22 cellular contexts compared by ENCODE assay signal in genomic region chr12:69467400-69467799, GRCh38. TPM values are rescaled to one million over a fixed set of nuclear protein-coding genes. Genes with fewer than 3 reads are reported as not detected.
DNase-seq lines count a peak whose midpoint lies in the region; ATAC-seq and TF ChIP-seq lines count a peak whose summit lies in the region.
"Had no signal": no experiment of that assay in that cellular context is flagged by ENCODE, and none has a peak within 500 bp of the region (broad histone marks: within the 10 kb centered on the region; RNA-seq: fewer than 3 reads in every experiment).

No MANE protein-coding gene starts in this region.

- DNase-seq in MM.1S: no peak
- DNase-seq in WTC11 (ENCODE audit: low spot score): no peak
- DNase-seq in naive B cell: peak; percentile 35
- no peak for DNase-seq in NCI-H2107 treated with DMSO at 0.1 percent for 48 hours (lab: John Stamatoyannopoulos, UW; ENCODE audit: unreplicated experiment)
- no peak for DNase-seq in middle frontal gyrus (ENCODE audit: extremely low spot score, low spot score)
- DNase-seq in activated CD4-positive, CD25-positive, alpha-beta regulatory T cell (lab: John Stamatoyannopoulos, UW): no peak
- no peak for DNase-seq in activated CD8-positive, alpha-beta memory T cell treated with anti-CD3 and anti-CD28 coated beads, Interleukin-2, amount 50 U/mL, for 48 hours
- DNase-seq: activated CD4-positive, alpha-beta memory T cell treated with anti-CD3 and anti-CD28 coated beads for 36 hours; activated naive CD4-positive, alpha-beta T cell treated with anti-CD3 and anti-CD28 coated beads, Interleukin-2, amount 10 ng/mL, durations not matched to agents 7 days and 5 days; aorta; central memory CD4-positive, alpha-beta T cell; effector CD4-positive, alpha-beta T cell; KG1; left lung; mucosa of descending colon; NCI-H1436 treated with DMSO at 0.1 percent for 48 hours; right lobe of liver; RPMI8226; stimulated activated naive CD4-positive, alpha-beta T cell treated with Interleukin-2 at 50 U/mL for 16 hours had no signal

- no peaks in the 10 kb centered on the region for H3K9me2 ChIP-seq in DOHH2 (replicated peaks; ENCODE audit: control insufficient read depth, low read length)
- H3K9me2 ChIP-seq in MM.1S (replicated peaks; ENCODE audit: insufficient read depth, low read length): no peaks in the 10 kb centered on the region

- no peaks in the 10 kb centered on the region for H3K9me3 Mint-ChIP-seq in WTC11
- H3K9me3 Mint-ChIP-seq in naive B cell: no peaks in the 10 kb centered on the region
- H3K9me3 Mint-ChIP-seq: activated CD4-positive, alpha-beta memory T cell treated with anti-CD3 and anti-CD28 coated beads for 36 hours; activated naive CD4-positive, alpha-beta T cell treated with anti-CD3 and anti-CD28 coated beads, Interleukin-2, amount 10 ng/mL, durations not matched to agents 7 days and 5 days had no signal

- H3F3A ChIP-seq in DOHH2 (ENCODE audit: control insufficient read depth, insufficient read depth) (peaks cover 3% of the 10 kb centered on the region; the same call in 1 of the 2 replicates), MM.1S (ENCODE audit: insufficient read depth, low read length) (no peaks in the 10 kb centered on the region)

- H3K4me3 ChIP-seq in DOHH2 (ENCODE audit: low read length) (peak overlapping the region; percentile 42), MM.1S (ENCODE audit: low read length) (peak overlapping the region; percentile 14; the same call in 1 of the 2 replicates)
- H3K4me3 ChIP-seq: esophagus muscularis mucosa, left lung, mucosa of descending colon, right lobe of liver, tibial nerve had no signal

- peak overlapping the region; percentile 43 for H2AFZ ChIP-seq in MM.1S (ENCODE audit: low read length)

- H3K36me3 ChIP-seq in DOHH2 (ENCODE audit: control insufficient read depth, low read length) (peaks cover 3% of the 10 kb centered on the region; the same call in 1 of the 2 replicates), MM.1S (replicated peaks; ENCODE audit: insufficient read depth, low read length) (no peaks in the 10 kb centered on the region)
- H3K36me3 ChIP-seq: esophagus muscularis mucosa, left lung, right lobe of liver, tibial nerve had no signal

- peak overlapping the region; percentile 57 for H3K4me2 ChIP-seq in DOHH2 (ENCODE audit: low read length)
- peak overlapping the region; percentile 12; the same call in 1 of the 2 replicates for H3K4me2 ChIP-seq in MM.1S (ENCODE audit: low read depth, low read length)

- H3K9me3 ChIP-seq in DOHH2 (ENCODE audit: control insufficient read depth, insufficient read depth, low read length) (no peaks in the 10 kb centered on the region), MM.1S (replicated peaks; ENCODE audit: insufficient read depth, low read length) (no peaks in the 10 kb centered on the region)
- H3K9me3 ChIP-seq: esophagus muscularis mucosa, left lung, mucosa of descending colon, right lobe of liver, tibial nerve had no signal

- H3K79me2 ChIP-seq in DOHH2 (ENCODE audit: control insufficient read depth, low read length) (peaks cover 22% of the 10 kb centered on the region), MM.1S (ENCODE audit: low read length) (peaks cover 22% of the 10 kb centered on the region)

- H3K4me3 Mint-ChIP-seq in WTC11 (no peak overlapping the region), naive B cell (peak overlapping the region; percentile 55 to 91 (median 86))
- H3K4me3 Mint-ChIP-seq: activated CD4-positive, alpha-beta memory T cell treated with anti-CD3 and anti-CD28 coated beads for 36 hours; activated naive CD4-positive, alpha-beta T cell treated with anti-CD3 and anti-CD28 coated beads, Interleukin-2, amount 10 ng/mL, durations not matched to agents 7 days and 5 days had no signal

- H3K4me1 Mint-ChIP-seq in WTC11 (peaks cover 48% of the 10 kb centered on the region), naive B cell (peaks cover 48 to 55% (median 51%) of the 10 kb centered on the region in 3 donors)

- no peak overlapping the region for H3K9ac ChIP-seq in MM.1S (ENCODE audit: low read length)

- ATAC-seq in WTC11 (no peak), naive B cell (ENCODE audit: low read depth in 2 of 2) (peak in 1 of 2 donors; percentile 19)
- ATAC-seq: left lung, mucosa of descending colon, right lobe of liver had no signal

- peaks cover 37% of the 10 kb centered on the region for H3K4me1 ChIP-seq in DOHH2 (ENCODE audit: control insufficient read depth, low read length)
- H3K4me1 ChIP-seq in MM.1S (ENCODE audit: low read length): peaks cover 19% of the 10 kb centered on the region

- TF ChIP-seq CTCF in DOHH2 (IDR thresholded peaks at IDR 0.05; ENCODE audit: low read depth, low read length, poor library complexity, severe bottlenecking) (no peak), MM.1S (IDR thresholded peaks at IDR 0.05; ENCODE audit: low read length) (no peak), WTC11 (IDR thresholded peaks at IDR 0.05) (no peak)

- CTCF ChIA-PET in WTC11 (lab: Charles Lee): no interaction called here

- H4K20me1 ChIP-seq in DOHH2 (ENCODE audit: control insufficient read depth, insufficient read depth, low read depth, low read length) (peaks cover 5% of the 10 kb centered on the region), MM.1S (ENCODE audit: insufficient read depth, low read length) (no peaks in the 10 kb centered on the region)

- H3K27ac Mint-ChIP-seq in WTC11 (peak overlapping the region; percentile 22; the same call in 1 of the 2 replicates), naive B cell (peak overlapping the region; percentile 77 to 97 (median 96))
- H3K27ac Mint-ChIP-seq: activated CD4-positive, alpha-beta memory T cell treated with anti-CD3 and anti-CD28 coated beads for 36 hours; activated naive CD4-positive, alpha-beta T cell treated with anti-CD3 and anti-CD28 coated beads, Interleukin-2, amount 10 ng/mL, durations not matched to agents 7 days and 5 days had no signal

- no peak overlapping the region for H3K27ac ChIP-seq in DOHH2 (ENCODE audit: low read depth, low read length)
- H3K27ac ChIP-seq in MM.1S (ENCODE audit: low read length): no peak overlapping the region
- H3K27ac ChIP-seq: esophagus muscularis mucosa, left lung, right lobe of liver had no signal

- no peaks in the 10 kb centered on the region for H3K27me3 ChIP-seq in DOHH2 (ENCODE audit: control insufficient read depth, low read length)
- H3K27me3 ChIP-seq in MM.1S (replicated peaks; ENCODE audit: insufficient read depth, low read length): no peaks in the 10 kb centered on the region
- H3K27me3 ChIP-seq: esophagus muscularis mucosa, left lung, right lobe of liver, tibial nerve had no signal

- H3K27me3 Mint-ChIP-seq in WTC11 (ENCODE audit: low read depth) (no peaks in the 10 kb centered on the region; the same call in 1 of the 2 replicates), naive B cell (no peaks in the 10 kb centered on the region)
- H3K27me3 Mint-ChIP-seq: activated CD4-positive, alpha-beta memory T cell treated with anti-CD3 and anti-CD28 coated beads for 36 hours; activated naive CD4-positive, alpha-beta T cell treated with anti-CD3 and anti-CD28 coated beads, Interleukin-2, amount 10 ng/mL, durations not matched to agents 7 days and 5 days had no signal

- H3K36me3 Mint-ChIP-seq in WTC11 (no peaks in the 10 kb centered on the region), naive B cell (no peaks in the 10 kb centered on the region)

- POLR2A ChIA-PET in WTC11 (lab: Charles Lee): no interaction called here

TF ChIP-seq in WTC11, 78 proteins besides CTCF, POLR2A, EP300 and RAD21 (continues in another document):
- no peak for TF ChIP-seq ATF2 (CRISPR knock-in tag; IDR thresholded peaks at IDR 0.05; ENCODE audit: borderline replicate concordance, low read depth)
- TF ChIP-seq ZNF671 (CRISPR knock-in tag; IDR thresholded peaks at IDR 0.05): no peak
- TF ChIP-seq, protein P1, sequence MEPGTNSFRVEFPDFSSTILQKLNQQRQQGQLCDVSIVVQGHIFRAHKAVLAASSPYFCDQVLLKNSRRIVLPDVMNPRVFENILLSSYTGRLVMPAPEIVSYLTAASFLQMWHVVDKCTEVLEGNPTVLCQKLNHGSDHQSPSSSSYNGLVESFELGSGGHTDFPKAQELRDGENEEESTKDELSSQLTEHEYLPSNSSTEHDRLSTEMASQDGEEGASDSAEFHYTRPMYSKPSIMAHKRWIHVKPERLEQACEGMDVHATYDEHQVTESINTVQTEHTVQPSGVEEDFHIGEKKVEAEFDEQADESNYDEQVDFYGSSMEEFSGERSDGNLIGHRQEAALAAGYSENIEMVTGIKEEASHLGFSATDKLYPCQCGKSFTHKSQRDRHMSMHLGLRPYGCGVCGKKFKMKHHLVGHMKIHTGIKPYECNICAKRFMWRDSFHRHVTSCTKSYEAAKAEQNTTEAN (CRISPR knock-in tag; IDR thresholded peaks at IDR 0.05): no peak
- no peak for TF ChIP-seq KAT7 (CRISPR knock-in tag; IDR thresholded peaks at IDR 0.05; ENCODE audit: borderline replicate concordance)
- no peak for TF ChIP-seq EMX1 (CRISPR knock-in tag; IDR thresholded peaks at IDR 0.05)
- TF ChIP-seq SOX15 (CRISPR knock-in tag; IDR thresholded peaks at IDR 0.05): no peak
- TF ChIP-seq ZNF263 (CRISPR knock-in tag; IDR thresholded peaks at IDR 0.05; ENCODE audit: low read depth): no peak
- no peak for TF ChIP-seq ELF4 (CRISPR knock-in tag; IDR thresholded peaks at IDR 0.05; ENCODE audit: low read depth)
- no peak for TF ChIP-seq MXD4 (CRISPR knock-in tag; IDR thresholded peaks at IDR 0.05; ENCODE audit: borderline replicate concordance)
- no peak for TF ChIP-seq CDX4 (CRISPR knock-in tag; IDR thresholded peaks at IDR 0.05; ENCODE audit: borderline replicate concordance)
- no peak for TF ChIP-seq OVOL2 (CRISPR knock-in tag; IDR thresholded peaks at IDR 0.05; ENCODE audit: borderline replicate concordance)

RNA-seq across cellular contexts. Expression of gene FRS2, which starts 2.8 kb away (rescaled TPM):
- 23.7 to 26.7 TPM (median 26.1 TPM) in 3 replicates for total RNA-seq in WTC11 (2021)
- 10 to 100 TPM; 18.0 to 31.4 (median 28.3) TPM for polyA plus RNA-seq in naive B cell (ENCODE audit: low read depth in 6 of 6)
